ENCODE assay signal across 18 cellular contexts in genomic region chr5:40587284-40587882, GRCh38.
DNase-seq lines count a peak whose midpoint lies in the region; FAIRE-seq and TF ChIP-seq lines count a peak whose summit lies in the region.
"Had no signal": no experiment of that assay in that cellular context is flagged by ENCODE, and none has a peak within 500 bp of the region (broad histone marks: within the 10 kb centered on the region; RNA-seq: fewer than 3 reads in every experiment).

No MANE protein-coding gene starts in this region.

- H3K4ac ChIP-seq in mesendoderm (ENCODE audit: low read depth, low read length) = no peak overlapping the region

- no CpG with 5 or more reads among the region's 2 CpGs for WGBS in mesendoderm (ENCODE audit: extremely low coverage, insufficient coverage, low lambda C conversion rate)

- H3K4me1 ChIP-seq in mesendoderm (ENCODE audit: control insufficient read depth, low read depth, low read length) = no peaks in the 10 kb centered on the region

- FAIRE-seq in GM19239 (lab: Jason Lieb, UNC) = no peak
- FAIRE-seq: G401.6 had no signal

- no peak overlapping the region for H3K23ac ChIP-seq in mesendoderm (ENCODE audit: low read length)

- no peaks in the 10 kb centered on the region for H3K27me3 ChIP-seq in mesendoderm (ENCODE audit: insufficient read depth, low read length, poor library complexity)

- no peak for TF ChIP-seq RAD21 in Ishikawa (IDR thresholded peaks at IDR 0.05; ENCODE audit: low read depth)

- DNase-seq in EH (ENCODE audit: low read depth) (peak; percentile 52), choroid plexus epithelial cell (ENCODE audit: low read depth) (peak; percentile 49), mesendoderm (peak; percentile 6), GM19239 (ENCODE audit: insufficient read length, low spot score) (no peak), NCI-H2081 (lab: John Stamatoyannopoulos, UW) (no peak), NCI-H1694 treated with DMSO at 0.1 percent for 48 hours (lab: John Stamatoyannopoulos, UW) (no peak), NCI-H1436 treated with DMSO at 0.1 percent for 48 hours (lab: John Stamatoyannopoulos, UW) (no peak)
- DNase-seq: Calu3; CD4-positive, CD25-positive, alpha-beta regulatory T cell; H7; KG1; NCI-H1092; NCI-H1694; NCI-H69; NK-92 treated with Interleukin-12 subunit alpha and Interleukin-12 subunit beta, amount 100 ng/mL, for 24 hours had no signal

- no peak overlapping the region for H3K18ac ChIP-seq in mesendoderm (ENCODE audit: low read length)

- no peaks in the 10 kb centered on the region for H3K79me2 ChIP-seq in mesendoderm (ENCODE audit: control insufficient read depth, insufficient read depth, low read length)

- H2BK5ac ChIP-seq in mesendoderm (ENCODE audit: low read length) = no peak overlapping the region

- no peaks in the 10 kb centered on the region for H3K79me1 ChIP-seq in mesendoderm (ENCODE audit: low read length)

- H2AK5ac ChIP-seq in mesendoderm (ENCODE audit: low read length) = no peak overlapping the region

- no peak overlapping the region for H3K56ac ChIP-seq in mesendoderm (ENCODE audit: low read length)

- no peaks in the 10 kb centered on the region for H3K36me3 ChIP-seq in mesendoderm (ENCODE audit: control insufficient read depth, insufficient read depth, low read length)

- no peak for TF ChIP-seq EP300 in Ishikawa (IDR thresholded peaks at IDR 0.05; ENCODE audit: borderline replicate concordance)

- no peak overlapping the region for H4K8ac ChIP-seq in mesendoderm (ENCODE audit: low read depth, low read length)

- TF ChIP-seq CTCF in choroid plexus epithelial cell (conservative IDR thresholded peaks at IDR 0.05; ENCODE audit: low read depth, low read length) = no peak

- H4K5ac ChIP-seq in mesendoderm (ENCODE audit: low read length) = no peak overlapping the region

- H2BK120ac ChIP-seq in mesendoderm (ENCODE audit: low read depth, low read length) = no peak overlapping the region

- H3K4me3 ChIP-seq in choroid plexus epithelial cell (ENCODE audit: low read depth, low read length) (no peak overlapping the region), mesendoderm (ENCODE audit: low read length) (no peak overlapping the region)
- H3K4me3 ChIP-seq: SK-N-MC had no signal

- no peak overlapping the region for H3K4me2 ChIP-seq in mesendoderm (ENCODE audit: low read length)

- H3K27ac ChIP-seq in mesendoderm (ENCODE audit: low read depth, low read length) = no peak overlapping the region
- H3K27ac ChIP-seq: SK-N-MC had no signal

- no peak overlapping the region for H2BK15ac ChIP-seq in mesendoderm (replicated peaks; ENCODE audit: low read depth)

- no peak overlapping the region for H3K9ac ChIP-seq in mesendoderm (ENCODE audit: low read length)

TF ChIP-seq in Ishikawa, 13 proteins besides CTCF, POLR2A, EP300 and RAD21:
- no peak for TF ChIP-seq CEBPB (IDR thresholded peaks at IDR 0.05)
- no peak for TF ChIP-seq YY1 (IDR thresholded peaks at IDR 0.05; ENCODE audit: low read depth)
- peak; percentile 71 for TF ChIP-seq TEAD4 (IDR thresholded peaks at IDR 0.05)

Comparison
In these comparisons a context has a peak if more than half of its experiments do, and no peak if none do; other contexts are left out.
1. DNase-seq: peak in EH (single experiment), choroid plexus epithelial cell (single experiment) and mesendoderm (single experiment); none in GM19239 (single experiment), NCI-H2081 (0 of 2), NCI-H1694 treated with DMSO at 0.1 percent for 48 hours (single experiment) and NCI-H1436 treated with DMSO at 0.1 percent for 48 hours (single experiment).